8 cellular contexts compared by ENCODE assay signal in genomic region chr17:57849163-57849873, GRCh38. TPM values are rescaled to one million over a fixed set of nuclear protein-coding genes. Genes with fewer than 3 reads are reported as not detected.
DNase-seq lines count a peak whose midpoint lies in the region; ATAC-seq and TF ChIP-seq lines count a peak whose summit lies in the region.

No MANE protein-coding gene starts in this region.

- H3K36me3 Mint-ChIP-seq in activated CD8-positive, alpha-beta T cell treated with anti-CD3 and anti-CD28 coated beads, Interleukin-2, amount 10 ng/mL, durations not matched to agents 7 days and 5 days (ENCODE audit: low read depth), result peaks cover 22% of the 10 kb centered on the region
- peaks cover 0 to 4% (median 0%) of the 10 kb centered on the region in 3 donors for H3K36me3 Mint-ChIP-seq in immature natural killer cell

- H3K27ac ChIP-seq in heart right ventricle (peak overlapping the region; percentile 86 to 98 (median 90)), thyroid gland (peak overlapping the region in 2 of 3 donors; percentile 59 to 92)

- H3K27me3 ChIP-seq in heart right ventricle (no peaks in the 10 kb centered on the region), thyroid gland (no peaks in the 10 kb centered on the region)

- intact Hi-C loops in heart right ventricle (cut with DNase I), result loop anchor here in 1 of 10 donors (2.0 kb wide), 1 partner anchor 15 kb away; no protein-coding TSS in a partner anchor
- intact Hi-C loops in left ventricle myocardium superior (cut with micrococcal nuclease), result no loop called here
- intact Hi-C loops in thyroid gland (cut with DNase I), result no loop called here

- no peaks in the 10 kb centered on the region for H3K27me3 Mint-ChIP-seq in activated CD8-positive, alpha-beta T cell treated with anti-CD3 and anti-CD28 coated beads, Interleukin-2, amount 10 ng/mL, durations not matched to agents 7 days and 5 days (ENCODE audit: low read depth)
- H3K27me3 Mint-ChIP-seq in immature natural killer cell (ENCODE audit: low read depth in 3 of 3), result peaks cover 0 to 7% (median 4%) of the 10 kb centered on the region in 3 donors

- no peak for TF ChIP-seq POLR2A in thyroid gland (IDR thresholded peaks at IDR 0.05)

- peak overlapping the region; percentile 99 for H3K27ac Mint-ChIP-seq in activated CD8-positive, alpha-beta T cell treated with anti-CD3 and anti-CD28 coated beads, Interleukin-2, amount 10 ng/mL, durations not matched to agents 7 days and 5 days
- H3K27ac Mint-ChIP-seq in immature natural killer cell, result peak overlapping the region; percentile 95 to 99 (median 97)

- CTCF ChIA-PET in activated CD8-positive, alpha-beta T cell treated with anti-CD3 and anti-CD28 coated beads, Interleukin-2, amount 10 ng/mL, durations not matched to agents 7 days and 5 days (lab: Charles Lee), result interaction anchor here (1.2 to 4.8 kb wide), 6 partner anchors 10 to 158 kb away, joined by 3 to 54 read pairs (median 4); partner anchors contain the start of gene SRSF1

- peaks cover 13 to 66% (median 47%) of the 10 kb centered on the region in 9 donors for H3K4me1 ChIP-seq in heart right ventricle
- peaks cover 28 to 62% of the 10 kb centered on the region in 2 donors for H3K4me1 ChIP-seq in thyroid gland

- ATAC-seq in heart right ventricle (no peak), left ventricle myocardium superior (no peak), GM18861 (IDR thresholded peaks at IDR 0.05; ENCODE audit: unreplicated experiment) (no peak)
- no peak for ATAC-seq in activated CD8-positive, alpha-beta T cell treated with anti-CD3 and anti-CD28 coated beads, Interleukin-2, amount 10 ng/mL, durations not matched to agents 7 days and 5 days

- H3K9me3 ChIP-seq in heart right ventricle (no peaks in the 10 kb centered on the region), thyroid gland (no peaks in the 10 kb centered on the region)

- H3K36me3 ChIP-seq in heart right ventricle (peaks cover 0 to 39% (median 0%) of the 10 kb centered on the region in 9 donors), thyroid gland (no peaks in the 10 kb centered on the region)

- H3K4me3 ChIP-seq in heart right ventricle (peak overlapping the region; percentile 53 to 94 (median 87)), thyroid gland (replicated peaks in 1 of 3) (peak overlapping the region; percentile 76 to 87 (median 87))

- 16 to 19% methylated on average over 27 of the region's 27 CpGs for WGBS in heart right ventricle, 2 donors
- WGBS in thyroid gland, 2 donors, result 17 to 20% methylated on average over 19 to 24 of the region's 27 CpGs

- peaks cover 40% of the 10 kb centered on the region for H3K4me1 Mint-ChIP-seq in activated CD8-positive, alpha-beta T cell treated with anti-CD3 and anti-CD28 coated beads, Interleukin-2, amount 10 ng/mL, durations not matched to agents 7 days and 5 days (ENCODE audit: low read depth)
- peaks cover 34 to 46% of the 10 kb centered on the region in 2 donors for H3K4me1 Mint-ChIP-seq in immature natural killer cell

- POLR2A ChIA-PET in activated CD8-positive, alpha-beta T cell treated with anti-CD3 and anti-CD28 coated beads, Interleukin-2, amount 10 ng/mL, durations not matched to agents 7 days and 5 days (lab: Charles Lee), result interaction anchor here (0.8 to 4.6 kb wide), 13 partner anchors 9 to 246 kb away, joined by 3 to 34 read pairs (median 4); partner anchors contain the start of genes SRSF1 and VEZF1

- no peak for TF ChIP-seq CTCF in heart right ventricle (IDR thresholded peaks at IDR 0.05)
- TF ChIP-seq CTCF in thyroid gland (IDR thresholded peaks at IDR 0.05), result no peak

- H3K4me3 Mint-ChIP-seq in activated CD8-positive, alpha-beta T cell treated with anti-CD3 and anti-CD28 coated beads, Interleukin-2, amount 10 ng/mL, durations not matched to agents 7 days and 5 days, result peak overlapping the region; percentile 97
- peak overlapping the region; percentile 94 to 100 (median 98) for H3K4me3 Mint-ChIP-seq in immature natural killer cell

- DNase-seq in heart right ventricle (no peak), left ventricle myocardium superior (no peak), immature natural killer cell (peak in 1 of 3 donors; percentile 10), thyroid gland (no peak), SHP77 (lab: John Stamatoyannopoulos, UW) (no peak)
- peak; percentile 37 for DNase-seq in activated CD8-positive, alpha-beta T cell treated with anti-CD3 and anti-CD28 coated beads, Interleukin-2, amount 10 ng/mL, durations not matched to agents 7 days and 5 days
- no peak for DNase-seq in stimulated activated CD4-positive, alpha-beta T cell treated with anti-CD3 and anti-CD28 coated beads, Interleukin-4, amount 100 ng/mL, for 1 hour

- no peaks in the 10 kb centered on the region for H3K9me3 Mint-ChIP-seq in activated CD8-positive, alpha-beta T cell treated with anti-CD3 and anti-CD28 coated beads, Interleukin-2, amount 10 ng/mL, durations not matched to agents 7 days and 5 days (ENCODE audit: insufficient read depth)
- H3K9me3 Mint-ChIP-seq in immature natural killer cell, result no peaks in the 10 kb centered on the region

RNA-seq across cellular contexts. Expression of gene MRPS23, which starts 0.5 kb away (rescaled TPM):
- 100 to 1,000 TPM in 2 of 10 donors, 10 to 100 TPM in 8; 61.2 to 103 (median 75.5) TPM for total RNA-seq in heart right ventricle
- 100 to 1,000 TPM in 1 of 2 donors, 1 to 10 TPM in 1; 9.9 to 132 TPM for polyA plus RNA-seq in heart right ventricle
- total RNA-seq in left ventricle myocardium superior, result 86.3 TPM
- 10 to 100 TPM; 46.3 to 48.7 TPM for total RNA-seq in activated CD8-positive, alpha-beta T cell treated with anti-CD3 and anti-CD28 coated beads, Interleukin-2, amount 10 ng/mL, durations not matched to agents 7 days and 5 days
- 10 to 100 TPM; 38.1 to 42.3 (median 40.5) TPM for polyA plus RNA-seq in immature natural killer cell
- total RNA-seq in thyroid gland, result 10 to 100 TPM; 23.6 to 44.3 (median 34.8) TPM
